In genomic region chr14:22314183-22314820, GRCh38 we compare ENCODE assay signal across 8 cellular contexts.
DNase-seq lines count a peak whose midpoint lies in the region; ATAC-seq and TF ChIP-seq lines count a peak whose summit lies in the region.

No MANE protein-coding gene starts in this region.

- H2AK5ac ChIP-seq in mesenchymal stem cell (ENCODE audit: low read length, severe bottlenecking) = peak overlapping the region; percentile 72

- no peak overlapping the region for H2BK12ac ChIP-seq in mesenchymal stem cell (ENCODE audit: low read length in 2 of 2)

- H3K27me3 ChIP-seq in dorsolateral prefrontal cortex (peaks cover 0 to 6% (median 0%) of the 10 kb centered on the region in 45 donors), mesenchymal stem cell (ENCODE audit: control insufficient read depth in 1 of 2, insufficient read depth in 1 of 2, low read length in 2 of 2) (peaks cover 0 to 36% of the 10 kb centered on the region in 2 experiments)

- no peak overlapping the region for H3K14ac ChIP-seq in mesenchymal stem cell (ENCODE audit: low read length in 2 of 2)

- H3K4ac ChIP-seq in mesenchymal stem cell (ENCODE audit: low read depth in 1 of 2, low read length in 2 of 2) = no peak overlapping the region

- no peak overlapping the region for H4K91ac ChIP-seq in mesenchymal stem cell (ENCODE audit: low read length)

- POLR2A ChIA-PET in RWPE1 (lab: Yijun Ruan, JAX; ENCODE audit: low non-redundant PET) = no interaction called here

- no peak overlapping the region for H3K4me2 ChIP-seq in mesenchymal stem cell (ENCODE audit: low read length, poor library complexity, severe bottlenecking)

- no peak overlapping the region for H2BK15ac ChIP-seq in mesenchymal stem cell (ENCODE audit: low read depth, poor library complexity, severe bottlenecking)

- no peak overlapping the region for H3K23ac ChIP-seq in mesenchymal stem cell (ENCODE audit: low read length in 2 of 2)

- H3K9me3 ChIP-seq in mesenchymal stem cell (ENCODE audit: control insufficient read depth, low read length) = no peaks in the 10 kb centered on the region

- no peaks in the 10 kb centered on the region for H3K4me1 ChIP-seq in mesenchymal stem cell (ENCODE audit: control insufficient read depth, insufficient read depth, low read depth, low read length)

- no peak overlapping the region for H3K9ac ChIP-seq in mesenchymal stem cell (ENCODE audit: low read length)

- H2AFZ ChIP-seq in mesenchymal stem cell (ENCODE audit: low read depth, low read length) = no peak overlapping the region

- intact Hi-C loops in dorsolateral prefrontal cortex (cut with DNase I) = loop anchor here (1.0 to 10.0 kb wide), 2 partner anchors 159 to 160 kb away; no protein-coding TSS in a partner anchor

- WGBS in mesenchymal stem cell = 62% methylated on average over 6 of the region's 6 CpGs

- H3K36me3 ChIP-seq in mesenchymal stem cell (ENCODE audit: control insufficient read depth in 1 of 2, insufficient read depth in 2 of 2, low read depth in 1 of 2, low read length in 2 of 2) = no peaks in the 10 kb centered on the region

- DNase-seq in COLO829 (ENCODE audit: low spot score) (peak; percentile 62), HK-2 (ENCODE audit: unreplicated experiment) (peak; percentile 5), RWPE1 (ENCODE audit: low spot score) (peak; percentile 42), dorsolateral prefrontal cortex (peak in 1 of 10 donors; percentile 33), mesenchymal stem cell (peak; percentile 69)
- no peak for DNase-seq in stimulated activated CD4-positive, alpha-beta T cell treated with anti-CD3 and anti-CD28 coated beads, Interleukin-4, amount 100 ng/mL, for 24 hours

- CTCF ChIA-PET in RWPE1 (lab: Yijun Ruan, JAX) = interaction anchor here (0.6 to 1.2 kb wide), 7 partner anchors 9 to 223 kb away, joined by 3 to 6 read pairs (median 4); no protein-coding TSS in a partner anchor

- H3K4me3 ChIP-seq in dorsolateral prefrontal cortex (no peak overlapping the region), mesenchymal stem cell (ENCODE audit: insufficient read depth in 1 of 2, low read depth in 1 of 2, low read length in 2 of 2) (no peak overlapping the region)

- TF ChIP-seq CTCF in RWPE1 (conservative IDR thresholded peaks at IDR 0.05; ENCODE audit: low read depth) = peak; percentile 52
- peak; percentile 39 to 90 (median 79) for TF ChIP-seq CTCF in dorsolateral prefrontal cortex (IDR thresholded peaks at IDR 0.05 in 54 of 56, conservative IDR thresholded peaks at IDR 0.05 in 2 of 56; ENCODE audit: low read depth in 1 of 56, partially characterized antibody in 56 of 56)

- H3K18ac ChIP-seq in mesenchymal stem cell (ENCODE audit: low read depth in 1 of 2, low read length in 2 of 2) = no peak overlapping the region

- no peak overlapping the region for H4K8ac ChIP-seq in mesenchymal stem cell (ENCODE audit: low read length)

- no peaks in the 10 kb centered on the region for H3K79me1 ChIP-seq in mesenchymal stem cell (replicated peaks; ENCODE audit: low read length, poor library complexity, severe bottlenecking)

- H3K27ac ChIP-seq in RWPE1 = no peak overlapping the region
- peak overlapping the region in 23 of 59 donors; percentile 9 to 76 (median 54) for H3K27ac ChIP-seq in dorsolateral prefrontal cortex
- H3K27ac ChIP-seq in mesenchymal stem cell (ENCODE audit: low read length, poor library complexity, severe bottlenecking) = no peak overlapping the region

- ATAC-seq in GM18867 (IDR thresholded peaks at IDR 0.05; ENCODE audit: unreplicated experiment) = peak; percentile 82
- no peak for ATAC-seq in GM19463 (IDR thresholded peaks at IDR 0.05; ENCODE audit: unreplicated experiment)

- H2BK5ac ChIP-seq in mesenchymal stem cell (ENCODE audit: low read depth, low read length, poor library complexity, severe bottlenecking) = no peak overlapping the region

- H2BK120ac ChIP-seq in mesenchymal stem cell (ENCODE audit: low read depth, low read length) = no peak overlapping the region
